Comparison of ENCODE assay signal across 1 cellular context in genomic region chr1:171743014-171743870, GRCh38.
TF ChIP-seq lines count a peak whose summit lies in the region.

No MANE protein-coding gene starts in this region.

TF ChIP-seq in SK-N-SH, 30 proteins besides CTCF, POLR2A, EP300 and RAD21 (continued from another document):
- no peak for TF ChIP-seq ZBTB33 (IDR thresholded peaks at IDR 0.05; ENCODE audit: borderline replicate concordance, low read depth)
